Comparison of ENCODE assay signal across 12 cellular contexts in the genomic region with DNA sequence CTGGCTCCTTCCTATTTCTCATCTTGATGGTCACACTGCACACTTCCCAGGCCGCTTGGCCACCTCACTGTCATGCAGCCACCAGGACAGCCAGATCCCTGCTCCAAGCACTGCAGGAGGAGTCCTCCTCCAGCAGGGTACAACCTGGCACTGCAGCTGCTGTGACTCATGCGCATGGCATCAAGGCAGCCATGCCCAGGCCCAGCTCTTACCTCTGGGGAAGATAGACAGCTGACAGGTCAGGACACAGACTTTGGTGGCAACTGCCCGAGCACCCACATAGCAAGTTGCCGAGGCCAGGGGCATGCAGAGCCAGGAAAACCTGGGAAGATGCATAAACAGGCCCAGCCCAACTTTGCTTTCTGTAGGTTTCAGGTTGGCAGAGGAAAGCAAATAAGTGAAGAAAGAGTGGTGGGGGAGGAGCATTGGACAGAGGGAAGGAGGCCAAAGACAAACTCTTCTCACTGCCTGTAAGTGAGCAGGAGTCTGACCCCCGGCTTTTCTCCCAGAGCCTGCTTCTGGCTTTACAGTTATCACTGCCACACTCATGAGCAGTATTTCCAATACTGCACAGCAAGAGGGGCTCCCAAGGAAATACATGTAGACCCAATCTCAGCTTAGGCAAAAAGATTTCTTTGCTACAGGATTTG. TPM values are rescaled to one million over a fixed set of nuclear protein-coding genes. Genes with fewer than 3 reads are reported as not detected.
DNase-seq lines count a peak whose midpoint lies in the region; ATAC-seq, FAIRE-seq and TF ChIP-seq lines count a peak whose summit lies in the region.
"Had no signal": no experiment of that assay in that cellular context is flagged by ENCODE, and none has a peak within 500 bp of the region (broad histone marks: within the 10 kb centered on the region; RNA-seq: fewer than 3 reads in every experiment).

No MANE protein-coding gene starts in this region.

- no peaks in the 10 kb centered on the region for H3K9me2 ChIP-seq in PC-9 (ENCODE audit: insufficient read depth)

- peak; percentile 78 to 82 for DNase-seq in A549 (ENCODE audit: low read depth in 1 of 2, low spot score in 1 of 2)
- peak; percentile 18 to 68 for DNase-seq in PC-9
- DNase-seq in fibroblast of lung (ENCODE audit: low read depth in 2 of 2), result peak; percentile 9 to 62
- peak in 4 of 6 donors; percentile 25 to 71 (median 54) for DNase-seq in pancreas
- DNase-seq in stimulated activated CD4-positive, alpha-beta T cell treated with anti-CD3 and anti-CD28 coated beads, Interleukin-4, amount 100 ng/mL, for 1 hour, result no peak
- DNase-seq in head of caudate nucleus, result no peak
- DNase-seq: activated T-cell treated with anti-CD3 and anti-CD28 coated beads, Interleukin-2, amount 50 U/mL, for 24 hours; NCI-H146; stimulated activated naive CD8-positive, alpha-beta T cell treated with anti-CD3 and anti-CD28 coated beads, Interleukin-15, amount 100 ng/mL, for 72 hours had no signal

- 7% methylated on average over 3 of the region's 5 CpGs for WGBS in A549 (ENCODE audit: missing lambda C conversion rate)
- 55 to 66% methylated on average over 5 of the region's 5 CpGs for WGBS in pancreas, 2 donors

- TF ChIP-seq RAD21 in A549 (conservative IDR thresholded peaks at IDR 0.05 in 1 of 2, IDR thresholded peaks at IDR 0.05 in 1 of 2), result no peak; a peak in 1 of 5 replicates

- H3K4me2 ChIP-seq in A549 (peak overlapping the region; percentile 83), PC-9 (peak overlapping the region; percentile 38), fibroblast of lung (ENCODE audit: extremely low read depth, insufficient read depth, low read length) (no peak overlapping the region)

- peak; percentile 83 to 86 for ATAC-seq in A549
- ATAC-seq in pancreas, result peak; percentile 61 to 92 (median 83)
- no peak for ATAC-seq in GM18502 (IDR thresholded peaks at IDR 0.05; ENCODE audit: poor library complexity, unreplicated experiment)
- no peak for ATAC-seq in HG02678 (IDR thresholded peaks at IDR 0.05; ENCODE audit: unreplicated experiment)
- ATAC-seq: stimulated activated naive CD8-positive, alpha-beta T cell treated with anti-CD3 and anti-CD28 coated beads, Interleukin-15, amount 100 ng/mL, for 72 hours had no signal

- BruUV-seq in PC-9 (replicated peaks; lab: Mats Ljungman, UMichigan), result no TSS peak

- H3K36me3 ChIP-seq in PC-9 (ENCODE audit: low read depth) (no peaks in the 10 kb centered on the region), fibroblast of lung (ENCODE audit: control insufficient read depth, insufficient read depth, low read length) (no peaks in the 10 kb centered on the region), pancreas (no peaks in the 10 kb centered on the region)
- H3K36me3 ChIP-seq: breast epithelium had no signal

- no peak for TF ChIP-seq POLR2A in A549 (IDR thresholded peaks at IDR 0.05; ENCODE audit: low read length)

- no peak for TF ChIP-seq EP300 in A549 (IDR thresholded peaks at IDR 0.05)

- H3K27me3 ChIP-seq in PC-9 (ENCODE audit: insufficient read depth, low read depth), result no peaks in the 10 kb centered on the region
- no peaks in the 10 kb centered on the region for H3K27me3 ChIP-seq in fibroblast of lung (ENCODE audit: control insufficient read depth, insufficient read depth, low read length)
- H3K27me3 ChIP-seq in pancreas, result no peaks in the 10 kb centered on the region
- H3K27me3 ChIP-seq: breast epithelium had no signal

- no peak for TF ChIP-seq CTCF in A549 (IDR thresholded peaks at IDR 0.05)
- TF ChIP-seq CTCF in PC-9 (conservative IDR thresholded peaks at IDR 0.05), result no peak
- TF ChIP-seq CTCF in fibroblast of lung (conservative IDR thresholded peaks at IDR 0.05 in 1 of 2, IDR thresholded peaks at IDR 0.05 in 1 of 2; ENCODE audit: low read depth in 1 of 2, low read length in 2 of 2), result peak in 1 of 2 donors; percentile 6
- no peak for TF ChIP-seq CTCF in pancreas (IDR thresholded peaks at IDR 0.05)

- H3K9me3 ChIP-seq in A549, result peaks cover 15% of the 10 kb centered on the region; the same call in 2 of the 3 replicates
- peaks cover 3% of the 10 kb centered on the region; the same call in 1 of the 2 replicates for H3K9me3 ChIP-seq in PC-9 (ENCODE audit: insufficient read depth, low read depth)
- no peaks in the 10 kb centered on the region for H3K9me3 ChIP-seq in fibroblast of lung (ENCODE audit: control insufficient read depth, insufficient read depth, low read depth, low read length)
- no peaks in the 10 kb centered on the region for H3K9me3 ChIP-seq in pancreas

- CTCF ChIA-PET in A549 (lab: Yijun Ruan, JAX) (interaction anchor here (0.9 to 1.4 kb wide), 5 partner anchors 10 to 249 kb away, joined by 3 to 5 read pairs (median 3); no protein-coding TSS in a partner anchor), PC-9 (lab: Charles Lee) (no interaction called here)

- H2AFZ ChIP-seq in PC-9 (no peak overlapping the region), fibroblast of lung (ENCODE audit: low read length) (no peak overlapping the region)

- no peak overlapping the region for H3K9ac ChIP-seq in fibroblast of lung (ENCODE audit: insufficient read depth, low read length)

- FAIRE-seq in A549 (lab: Jason Lieb, UNC) (peak; percentile 65), pancreas (lab: Jason Lieb, UNC) (no peak)

- H3K4me1 ChIP-seq in A549 (peaks cover 72% of the 10 kb centered on the region), PC-9 (replicated peaks; ENCODE audit: insufficient read depth) (peaks cover 39% of the 10 kb centered on the region), fibroblast of lung (ENCODE audit: control insufficient read depth, extremely low read depth, insufficient read depth, low read length) (no peaks in the 10 kb centered on the region), pancreas (peaks cover 0 to 16% (median 5%) of the 10 kb centered on the region in 3 donors)
- H3K4me1 ChIP-seq: breast epithelium had no signal

- H3K4me3 ChIP-seq in A549 (peak overlapping the region; percentile 26; the same call in 1 of the 3 replicates), PC-9 (no peak overlapping the region), fibroblast of lung (replicated peaks in 1 of 4; ENCODE audit: control extremely low read depth in 1 of 4, insufficient read depth in 1 of 4, low read depth in 3 of 4, low read length in 4 of 4) (no peak overlapping the region), pancreas (no peak overlapping the region)
- H3K4me3 ChIP-seq: breast epithelium had no signal

- H3K27ac ChIP-seq in A549 (peak overlapping the region; percentile 99 to 100), PC-9 (no peak overlapping the region), fibroblast of lung (ENCODE audit: insufficient read depth, low read length) (no peak overlapping the region), pancreas (no peak overlapping the region)

- intact Hi-C loops in PC-9 (cut with micrococcal nuclease; ENCODE audit: unreplicated experiment) (no loop called here), pancreas (cut with DNase I) (no loop called here), head of caudate nucleus (cut with DNase I) (no loop called here)

- peaks cover 23% of the 10 kb centered on the region; the same call in 1 of the 2 replicates for H3F3A ChIP-seq in PC-9 (ENCODE audit: insufficient read depth, low read depth)

- H3K79me2 ChIP-seq in PC-9 (ENCODE audit: low read depth) (no peaks in the 10 kb centered on the region), fibroblast of lung (ENCODE audit: control insufficient read depth, insufficient read depth, low read length) (no peaks in the 10 kb centered on the region)

- POLR2A ChIA-PET in A549 (lab: Yijun Ruan, JAX) (no interaction called here), PC-9 (lab: Charles Lee; ENCODE audit: unreplicated experiment) (no interaction called here)

- no peaks in the 10 kb centered on the region for H4K20me1 ChIP-seq in PC-9 (ENCODE audit: insufficient read depth)
- H4K20me1 ChIP-seq in fibroblast of lung (ENCODE audit: control insufficient read depth, extremely low read depth, insufficient read depth, low read length), result no peaks in the 10 kb centered on the region

TF ChIP-seq in A549, 52 proteins besides CTCF, POLR2A, EP300 and RAD21:
- peak in 1 of 2 experiments; percentile 50; a peak in 2 of 5 replicates for TF ChIP-seq JUN (IDR thresholded peaks at IDR 0.05)
- peak in 1 of 2 experiments; percentile 6; a peak in 1 of 4 replicates for TF ChIP-seq CEBPB (IDR thresholded peaks at IDR 0.05)
- no peak for TF ChIP-seq ZFP36 (IDR thresholded peaks at IDR 0.05; ENCODE audit: borderline replicate concordance, partially characterized antibody)
- no peak for TF ChIP-seq RFX5 (IDR thresholded peaks at IDR 0.05)
- TF ChIP-seq KDM5A (IDR thresholded peaks at IDR 0.05), result no peak
- peak; percentile 66; the same call in 1 of the 2 replicates for TF ChIP-seq FOSL2 (IDR thresholded peaks at IDR 0.05)
- TF ChIP-seq FOSL2 (CRISPR knock-in tag; IDR thresholded peaks at IDR 0.05), result peak; percentile 89
- TF ChIP-seq MAX (IDR thresholded peaks at IDR 0.05), result peak; percentile 81
- peak; percentile 44; the same call in 1 of the 2 replicates for TF ChIP-seq GATA3 (IDR thresholded peaks at IDR 0.05; ENCODE audit: borderline replicate concordance)

RNA-seq across cellular contexts. Expression of gene SLC22A3, which starts 38.8 kb away (rescaled TPM):
- polyA plus RNA-seq in A549 (2011; rRNA removed), result 57.4 and 65.2 TPM in 2 replicates
- polyA plus RNA-seq in A549 (2012; cell fraction: cytosol; rRNA removed), result 19.0 and 24.2 TPM in 2 replicates
- polyA plus RNA-seq in A549 (2012; cell fraction: nucleus; rRNA removed), result 35.1 and 53.0 TPM in 2 replicates
- 38.8 to 44.9 TPM (median 41.5 TPM) in 3 replicates for polyA plus RNA-seq in A549 (2017; fragmentation: RNase III; extraction: RNeasy Plus Mini Kit Qiagen cat#74134 plus additional on column Dnase treatment)
- polyA minus RNA-seq in A549 (2011; rRNA and poly(A)+ RNA removed), result 60.5 and 65.0 TPM in 2 replicates
- total RNA-seq in PC-9 (2021), result not detected in 2 replicates
- total RNA-seq in fibroblast of lung, result under 0.01 and 0.26 TPM in 2 replicates
- 0.03 TPM in 2 replicates for polyA plus RNA-seq in fibroblast of lung
- polyA plus RNA-seq in fibroblast of lung (2012), result 0.03 and 0.05 TPM in 2 replicates
- polyA minus RNA-seq in fibroblast of lung (ENCODE audit: low replicate concordance), result not detected in 2 replicates
- 1 to 10 TPM in 1 of 6 donors, under 1 TPM in 5; 0.04 to 5.3 (median 0.39) TPM for total RNA-seq in pancreas
- under 1 TPM; 0.42 to 0.66 TPM for polyA plus RNA-seq in pancreas

Comparison
In these comparisons a context has a peak if more than half of its experiments do, and no peak if none do; other contexts are left out.
1. ATAC-seq: peak in A549 (2 of 2) and pancreas (4 of 4); none in GM18502 (single experiment) and HG02678 (single experiment).
2. DNase-seq: peak in A549 (2 of 2), PC-9 (2 of 2), fibroblast of lung (2 of 2) and pancreas (4 of 6); none in stimulated activated CD4-positive, alpha-beta T cell treated with anti-CD3 and anti-CD28 coated beads, Interleukin-4, amount 100 ng/mL, for 1 hour (single experiment) and head of caudate nucleus (0 of 42).
3. H3K27ac ChIP-seq: peak in A549 (2 of 2); none in PC-9 (single experiment), fibroblast of lung (single experiment) and pancreas (0 of 4).